In the genomic region with DNA sequence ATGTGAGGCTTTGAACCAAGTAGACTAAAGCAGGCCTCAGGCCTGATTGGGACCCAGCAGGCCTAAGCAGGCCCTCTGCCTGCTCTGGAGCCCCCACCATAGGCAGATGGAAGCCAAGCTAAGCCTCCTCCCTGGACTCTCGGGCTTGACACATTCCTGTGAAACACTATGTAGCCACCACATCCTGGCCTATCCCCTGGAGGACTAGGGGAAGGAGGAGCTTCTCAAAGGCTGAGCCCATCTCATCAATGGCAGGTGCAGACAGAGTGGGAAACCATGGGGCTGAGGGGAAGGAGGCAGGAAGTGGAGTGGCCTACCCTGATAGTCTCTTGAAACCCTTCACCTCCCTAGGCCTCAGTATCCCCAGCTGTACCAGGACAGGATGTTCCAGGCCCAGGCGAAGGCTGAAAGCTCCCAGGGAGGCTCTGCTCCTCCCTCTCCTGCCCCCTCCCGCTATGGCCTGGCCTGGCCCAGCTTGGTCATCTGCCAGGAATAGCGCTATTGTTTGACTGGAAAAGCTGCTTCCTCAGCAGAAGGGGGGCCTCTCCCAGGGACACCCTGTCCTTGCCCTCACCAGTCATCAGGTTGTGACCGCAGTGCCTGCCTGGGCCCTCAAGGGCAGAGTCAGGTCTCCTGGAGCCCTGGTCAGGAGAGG, we compare ENCODE assay signal across 9 cellular contexts. TPM values are rescaled to one million over a fixed set of nuclear protein-coding genes. Genes with fewer than 3 reads are reported as not detected.
DNase-seq lines count a peak whose midpoint lies in the region; ATAC-seq, FAIRE-seq and TF ChIP-seq lines count a peak whose summit lies in the region.
"Had no signal": no experiment of that assay in that cellular context is flagged by ENCODE, and none has a peak within 500 bp of the region (broad histone marks: within the 10 kb centered on the region; RNA-seq: fewer than 3 reads in every experiment).

No MANE protein-coding gene starts in this region.

- H3K4me2 ChIP-seq in keratinocyte (ENCODE audit: control insufficient read depth, extremely low read depth, insufficient read depth, low read depth, low read length): peak overlapping the region; percentile 90

- no peaks in the 10 kb centered on the region for H3K9me1 ChIP-seq in keratinocyte (ENCODE audit: control insufficient read depth, extremely low read depth, insufficient read depth, low read length)

- peak; percentile 87 for FAIRE-seq in keratinocyte (lab: Jason Lieb, UNC)

- H3K9ac ChIP-seq in keratinocyte (ENCODE audit: control insufficient read depth, extremely low read depth, insufficient read depth, low read length): no peak overlapping the region

- H3K36me3 ChIP-seq in keratinocyte (ENCODE audit: control insufficient read depth in 2 of 2, extremely low read depth in 1 of 2, insufficient read depth in 2 of 2, low read length in 2 of 2): peaks cover 23 to 26% of the 10 kb centered on the region in 2 experiments

- H2AFZ ChIP-seq in keratinocyte (ENCODE audit: control insufficient read depth, low read length): no peak overlapping the region

- H3K4me1 ChIP-seq in keratinocyte (ENCODE audit: control insufficient read depth, extremely low read depth, insufficient read depth, low read length): peaks cover 26% of the 10 kb centered on the region

- no peaks in the 10 kb centered on the region for H4K20me1 ChIP-seq in keratinocyte (ENCODE audit: control insufficient read depth, extremely low read depth, insufficient read depth, low read length)

- H3K79me2 ChIP-seq in keratinocyte (ENCODE audit: control insufficient read depth, insufficient read depth, low read length): no peaks in the 10 kb centered on the region

- no peak for TF ChIP-seq CTCF in cardiac fibroblast (IDR thresholded peaks at IDR 0.05; ENCODE audit: low read depth, low read length)
- no peak for TF ChIP-seq CTCF in keratinocyte (optimal IDR thresholded peaks at IDR 0.05 in 1 of 3, IDR thresholded peaks at IDR 0.05 in 1 of 3, conservative IDR thresholded peaks at IDR 0.05 in 1 of 3; ENCODE audit: extremely low read depth in 1 of 3, insufficient read depth in 2 of 3, low read length in 3 of 3)

- peak overlapping the region; percentile 70 for H3K27ac ChIP-seq in keratinocyte (ENCODE audit: control insufficient read depth, insufficient read depth, low read length)
- H3K27ac ChIP-seq: SK-N-MC had no signal

- DNase-seq in ELF-1 (ENCODE audit: low read depth, low spot score) (peak; percentile 64), NCI-H510A treated with DMSO at 0.1 percent for 48 hours (lab: John Stamatoyannopoulos, UW) (peak; percentile 70), cardiac fibroblast (ENCODE audit: low read depth in 2 of 2) (peak; percentile 87 to 90), keratinocyte (ENCODE audit: low read depth, low spot score) (peak; percentile 61), smooth muscle cell of the brain vasculature (ENCODE audit: low read depth, low spot score) (peak; percentile 61), NOMO-1 (lab: John Stamatoyannopoulos, UW; ENCODE audit: unreplicated experiment in 2 of 2) (no peak)
- no peak for DNase-seq in activated T-cell treated with anti-CD3 and anti-CD28 coated beads, Interleukin-2, amount 50 U/mL, for 1 hour

- no peaks in the 10 kb centered on the region for H3K9me3 ChIP-seq in keratinocyte (ENCODE audit: control insufficient read depth, low read depth, low read length)

- H3K4me3 ChIP-seq in cardiac fibroblast (replicated peaks in 1 of 2; ENCODE audit: low read depth in 2 of 2, low read length in 2 of 2): no peak overlapping the region
- no peak overlapping the region for H3K4me3 ChIP-seq in keratinocyte (ENCODE audit: control insufficient read depth in 2 of 3, extremely low read depth in 1 of 3, insufficient read depth in 2 of 3, low read depth in 1 of 3, low read length in 3 of 3)
- H3K4me3 ChIP-seq: SK-N-MC had no signal

- no peaks in the 10 kb centered on the region for H3K27me3 ChIP-seq in keratinocyte (ENCODE audit: control insufficient read depth, extremely low read depth, insufficient read depth, low read length)

- ATAC-seq in GM19467 (IDR thresholded peaks at IDR 0.05; ENCODE audit: unreplicated experiment): no peak

- dilution Hi-C loops in keratinocyte (cut with MboI; ENCODE audit: extremely low pct_ligation_motif_present, low sequenced_read_pairs): no loop called here

RNA-seq across cellular contexts. Expression of a gene that starts 1.5 kb away (rescaled TPM):
- 6.7 to 20.0 TPM (median 9.1 TPM) in 3 replicates for polyA plus RNA-seq in keratinocyte
- 0.81 TPM for polyA plus RNA-seq in keratinocyte (2011; ENCODE audit: low read depth)
- 8.4 and 12.7 TPM in 2 replicates for polyA plus RNA-seq in keratinocyte (2011; cell fraction: cytosol; rRNA removed)
- polyA plus RNA-seq in keratinocyte (2011; cell fraction: nucleus; rRNA removed): 20.0 and 22.1 TPM in 2 replicates
- 7.4 and 13.7 TPM in 2 replicates for polyA plus RNA-seq in keratinocyte (2012; ENCODE audit: low replicate concordance)
- polyA minus RNA-seq in keratinocyte: 8.1 to 12.6 TPM in 2 of 3 replicates, not detected in the other
- polyA minus RNA-seq in keratinocyte (2011; cell fraction: cytosol; rRNA and poly(A)+ RNA removed): 30.7 TPM
- polyA minus RNA-seq in keratinocyte (2011; cell fraction: nucleus; rRNA and poly(A)+ RNA removed): 5.5 and 6.6 TPM in 2 replicates

RNA-seq across cellular contexts. Expression of a gene that starts 24.2 kb away (rescaled TPM):
- not detected in 3 replicates for polyA plus RNA-seq in keratinocyte
- not detected for polyA plus RNA-seq in keratinocyte (2011; ENCODE audit: low read depth)
- not detected in 2 replicates for polyA plus RNA-seq in keratinocyte (2011; cell fraction: cytosol; rRNA removed)
- polyA plus RNA-seq in keratinocyte (2011; cell fraction: nucleus; rRNA removed): 0.14 and 0.23 TPM in 2 replicates
- polyA plus RNA-seq in keratinocyte (2012; ENCODE audit: low replicate concordance): 0.08 TPM in 1 of 2 replicates, not detected in the other
- not detected in 3 replicates for polyA minus RNA-seq in keratinocyte
- not detected for polyA minus RNA-seq in keratinocyte (2011; cell fraction: cytosol; rRNA and poly(A)+ RNA removed)
- 0.84 TPM in 1 of 2 replicates, not detected in the other for polyA minus RNA-seq in keratinocyte (2011; cell fraction: nucleus; rRNA and poly(A)+ RNA removed)

RNA-seq across cellular contexts. Expression of a gene that starts 35.9 kb away (rescaled TPM):
- 15.0 to 27.4 TPM (median 17.8 TPM) in 3 replicates for polyA plus RNA-seq in keratinocyte
- 9.0 TPM for polyA plus RNA-seq in keratinocyte (2011; ENCODE audit: low read depth)
- polyA plus RNA-seq in keratinocyte (2011; cell fraction: cytosol; rRNA removed): 13.3 and 24.4 TPM in 2 replicates
- polyA plus RNA-seq in keratinocyte (2011; cell fraction: nucleus; rRNA removed): 35.0 and 48.4 TPM in 2 replicates
- 16.3 and 26.8 TPM in 2 replicates for polyA plus RNA-seq in keratinocyte (2012; ENCODE audit: low replicate concordance)
- 12.1 to 20.4 TPM (median 17.8 TPM) in 3 replicates for polyA minus RNA-seq in keratinocyte
- polyA minus RNA-seq in keratinocyte (2011; cell fraction: cytosol; rRNA and poly(A)+ RNA removed): 27.6 TPM
- polyA minus RNA-seq in keratinocyte (2011; cell fraction: nucleus; rRNA and poly(A)+ RNA removed): 16.2 and 30.5 TPM in 2 replicates

RNA-seq across cellular contexts. Expression of a gene that starts 44.2 kb away (rescaled TPM):
- 1.2 to 14.3 TPM (median 3.1 TPM) in 3 replicates for polyA plus RNA-seq in keratinocyte
- polyA plus RNA-seq in keratinocyte (2011; ENCODE audit: low read depth): 0.57 TPM
- polyA plus RNA-seq in keratinocyte (2011; cell fraction: cytosol; rRNA removed): 1.5 and 2.1 TPM in 2 replicates
- polyA plus RNA-seq in keratinocyte (2011; cell fraction: nucleus; rRNA removed): 22.1 and 25.6 TPM in 2 replicates
- polyA plus RNA-seq in keratinocyte (2012; ENCODE audit: low replicate concordance): 1.2 and 1.3 TPM in 2 replicates
- 4.6 to 16.8 TPM (median 6.6 TPM) in 3 replicates for polyA minus RNA-seq in keratinocyte
- 3.6 TPM for polyA minus RNA-seq in keratinocyte (2011; cell fraction: cytosol; rRNA and poly(A)+ RNA removed)
- polyA minus RNA-seq in keratinocyte (2011; cell fraction: nucleus; rRNA and poly(A)+ RNA removed): 9.4 and 12.3 TPM in 2 replicates

Comparison
In these comparisons a context has a peak if more than half of its experiments do, and no peak if none do; other contexts are left out.
1. DNase-seq: peak in ELF-1 (single experiment), NCI-H510A treated with DMSO at 0.1 percent for 48 hours (single experiment), cardiac fibroblast (2 of 2), keratinocyte (single experiment) and smooth muscle cell of the brain vasculature (single experiment); none in NOMO-1 (0 of 2) and activated T-cell treated with anti-CD3 and anti-CD28 coated beads, Interleukin-2, amount 50 U/mL, for 1 hour (single experiment).